ENCODE assay signal across 16 cellular contexts in genomic region chr6:107444277-107444676, GRCh38. TPM values are rescaled to one million over a fixed set of nuclear protein-coding genes. Genes with fewer than 3 reads are reported as not detected.
A peak's percentile ranks its signal among the peaks of the same experiment; 100 is the strongest.
DNase-seq lines count a peak whose midpoint lies in the region; ATAC-seq and TF ChIP-seq lines count a peak whose summit lies in the region.
"Had no signal": no experiment of that assay in that cellular context is flagged by ENCODE, and none has a peak within 500 bp of the region (broad histone marks: within the 10 kb centered on the region; RNA-seq: fewer than 3 reads in every experiment).

No MANE protein-coding gene starts in this region.

- CTCF ChIA-PET in IMR-90 (lab: Yijun Ruan, JAX) (interaction anchor here (1.1 to 1.4 kb wide), 2 partner anchors 10 to 126 kb away, joined by 4 read pairs; no protein-coding TSS in a partner anchor), Calu3 (lab: Charles Lee) (no interaction called here)

- H3K9me3 Mint-ChIP-seq in Calu3 (ENCODE audit: low read depth, unreplicated experiment): peaks cover 4% of the 10 kb centered on the region

- H2BK15ac ChIP-seq in IMR-90 (ENCODE audit: low read depth, low read length) (no peak overlapping the region), mesenchymal stem cell (ENCODE audit: low read depth, poor library complexity, severe bottlenecking) (no peak overlapping the region)

- H2AK9ac ChIP-seq in IMR-90 (replicated peaks; ENCODE audit: low read depth, low read length, poor library complexity): no peak overlapping the region

- H3K4me1 ChIP-seq in ACC112 (ENCODE audit: control insufficient read depth, insufficient read depth, low read length, unreplicated experiment): peaks cover 16% of the 10 kb centered on the region
- H3K4me1 ChIP-seq in IMR-90 (ENCODE audit: control insufficient read depth, insufficient read depth, low read length): peaks cover 6% of the 10 kb centered on the region
- no peaks in the 10 kb centered on the region for H3K4me1 ChIP-seq in mesenchymal stem cell (ENCODE audit: control insufficient read depth, insufficient read depth, low read depth, low read length)
- H3K4me1 ChIP-seq: BE2C had no signal

- H3K27me3 ChIP-seq in ACC112 (ENCODE audit: insufficient read depth, low read length) (no peaks in the 10 kb centered on the region), IMR-90 (ENCODE audit: control insufficient read depth, insufficient read depth, low read length) (no peaks in the 10 kb centered on the region), mesenchymal stem cell (ENCODE audit: control insufficient read depth in 1 of 2, insufficient read depth in 1 of 2, low read length in 2 of 2) (no peaks in the 10 kb centered on the region)
- H3K27me3 ChIP-seq: BE2C had no signal

- H2BK12ac ChIP-seq in mesenchymal stem cell (ENCODE audit: low read length in 2 of 2): no peak overlapping the region

- no peak for TF ChIP-seq RAD21 in IMR-90 (IDR thresholded peaks at IDR 0.05; ENCODE audit: low read length)

- H3K36me3 ChIP-seq in ACC112 (ENCODE audit: insufficient read depth, low read length) (no peaks in the 10 kb centered on the region), IMR-90 (ENCODE audit: control insufficient read depth, insufficient read depth, low read length) (no peaks in the 10 kb centered on the region), mesenchymal stem cell (ENCODE audit: control insufficient read depth in 1 of 2, insufficient read depth in 2 of 2, low read depth in 1 of 2, low read length in 2 of 2) (peaks cover 0 to 3% of the 10 kb centered on the region in 2 experiments)
- H3K36me3 ChIP-seq: BE2C had no signal

- peak; percentile 62; the same call in 1 of the 2 replicates for ATAC-seq in IMR-90 (ENCODE audit: low read depth)
- ATAC-seq: GM12878 had no signal

- H2AK5ac ChIP-seq in IMR-90 (ENCODE audit: low read depth, low read length) (no peak overlapping the region; the same call in 1 of the 2 replicates), mesenchymal stem cell (ENCODE audit: low read length, severe bottlenecking) (no peak overlapping the region)

- no peak overlapping the region for H3K56ac ChIP-seq in IMR-90 (ENCODE audit: extremely low read depth, insufficient read depth, low read length)

- WGBS in IMR-90 (ENCODE audit: extremely low coverage in 2 of 2, insufficient read length in 1 of 2), 2 experiments: no CpG with 5 or more reads among the region's 1 CpG
- WGBS in mesenchymal stem cell: no CpG with 5 or more reads among the region's 1 CpG

- no peaks in the 10 kb centered on the region for H4K20me1 ChIP-seq in IMR-90 (ENCODE audit: insufficient read depth, low read length)

- no peak for TF ChIP-seq POLR2A in IMR-90 (IDR thresholded peaks at IDR 0.05; ENCODE audit: low read depth, low read length)

- no peak overlapping the region for H4K5ac ChIP-seq in IMR-90 (ENCODE audit: low read depth, low read length)

- H3K4me3 Mint-ChIP-seq in Calu3 (ENCODE audit: low read depth, unreplicated experiment): no peak overlapping the region
- H3K4me3 Mint-ChIP-seq: CD4-positive, alpha-beta memory T cell; IgD-negative memory B cell had no signal

- H3K9me1 ChIP-seq in IMR-90 (ENCODE audit: insufficient read depth, low read length): no peaks in the 10 kb centered on the region

- H2BK120ac ChIP-seq in IMR-90 (ENCODE audit: low read depth, low read length): peak overlapping the region; percentile 32; the same call in 1 of the 2 replicates
- no peak overlapping the region for H2BK120ac ChIP-seq in mesenchymal stem cell (ENCODE audit: low read depth, low read length)

- H3K4ac ChIP-seq in IMR-90 (ENCODE audit: low read depth, low read length): peak overlapping the region; percentile 45; the same call in 1 of the 2 replicates
- no peak overlapping the region for H3K4ac ChIP-seq in mesenchymal stem cell (ENCODE audit: low read depth in 1 of 2, low read length in 2 of 2)

- no peak overlapping the region for H4K8ac ChIP-seq in IMR-90 (ENCODE audit: low read depth in 2 of 2, low read length in 2 of 2)
- no peak overlapping the region for H4K8ac ChIP-seq in mesenchymal stem cell (ENCODE audit: low read length)

- H3K79me1 ChIP-seq in IMR-90 (ENCODE audit: low read depth in 1 of 2, low read length in 2 of 2) (peaks cover 28 to 38% of the 10 kb centered on the region in 2 experiments), mesenchymal stem cell (replicated peaks; ENCODE audit: low read length, poor library complexity, severe bottlenecking) (peaks cover 34% of the 10 kb centered on the region)

- H3K14ac ChIP-seq in IMR-90 (replicated peaks; ENCODE audit: low read depth, low read length) (no peak overlapping the region; the same call in 1 of the 2 replicates), mesenchymal stem cell (ENCODE audit: low read length in 2 of 2) (no peak overlapping the region)

- DNase-seq in EL (peak; percentile 43), IMR-90 (peak; percentile 15), mesenchymal stem cell (no peak), NCI-H774 (lab: John Stamatoyannopoulos, UW) (no peak), Calu3 (no peak), middle frontal gyrus (ENCODE audit: extremely low spot score, low spot score) (no peak), NCI-H1436 (lab: John Stamatoyannopoulos, UW) (no peak)
- DNase-seq: 8988T; ACHN; BE2C; CD4-positive, alpha-beta memory T cell; DND-41 had no signal

- POLR2A ChIA-PET in IMR-90 (lab: Charles Lee; ENCODE audit: unreplicated experiment): interaction anchor here (0.6 to 1.0 kb wide), 2 partner anchors 15 to 198 kb away, joined by 3 to 4 read pairs; partner anchors contain the start of gene PDSS2

- peak overlapping the region; percentile 34; the same call in 1 of the 2 replicates for H3K27ac ChIP-seq in ACC112 (ENCODE audit: low read depth, low read length)
- no peak overlapping the region for H3K27ac ChIP-seq in IMR-90 (ENCODE audit: insufficient read depth, low read length)
- no peak overlapping the region for H3K27ac ChIP-seq in mesenchymal stem cell (ENCODE audit: low read length, poor library complexity, severe bottlenecking)
- H3K27ac ChIP-seq: C4-2B had no signal

- no TSS peak for BruUV-seq in IMR-90 (replicated peaks; lab: Mats Ljungman, UMichigan)
- BruUV-seq in Calu3 (replicated peaks; lab: Mats Ljungman, UMichigan): no TSS peak

- H3K9me3 ChIP-seq in IMR-90 (ENCODE audit: control insufficient read depth, insufficient read depth, low read length) (peaks cover 11% of the 10 kb centered on the region), mesenchymal stem cell (ENCODE audit: control insufficient read depth, low read length) (peaks cover 19% of the 10 kb centered on the region)

- no peak overlapping the region for H2BK20ac ChIP-seq in IMR-90 (ENCODE audit: low read depth, low read length)

- H4K91ac ChIP-seq in IMR-90 (ENCODE audit: insufficient read depth, low read depth, low read length): no peak overlapping the region
- no peak overlapping the region for H4K91ac ChIP-seq in mesenchymal stem cell (ENCODE audit: low read length)

- H2AFZ ChIP-seq in ACC112 (ENCODE audit: low read length, unreplicated experiment) (no peak overlapping the region), IMR-90 (replicated peaks; ENCODE audit: low read length, poor library complexity) (no peak overlapping the region), mesenchymal stem cell (ENCODE audit: low read depth, low read length) (no peak overlapping the region)

- TF ChIP-seq CTCF in IMR-90 (conservative IDR thresholded peaks at IDR 0.05; ENCODE audit: low read depth, low read length) (no peak), Calu3 (IDR thresholded peaks at IDR 0.05; ENCODE audit: unreplicated experiment) (no peak)

- intact Hi-C loops in IMR-90 (cut with micrococcal nuclease): no loop called here
- intact Hi-C loops in Calu3 (cut with micrococcal nuclease; ENCODE audit: unreplicated experiment): no loop called here

- dilution Hi-C loops in IMR-90 (cut with HindIII; ENCODE audit: low sequenced_read_pairs, unreplicated experiment): no loop called here

- in situ Hi-C loops in IMR-90 (cut with MboI; ENCODE audit: low sequenced_read_pairs): no loop called here

- H3K36me3 Mint-ChIP-seq in Calu3 (ENCODE audit: insufficient read depth, unreplicated experiment): no peaks in the 10 kb centered on the region

- H3K27me3 Mint-ChIP-seq in Calu3 (ENCODE audit: unreplicated experiment): no peaks in the 10 kb centered on the region
- H3K27me3 Mint-ChIP-seq: CD4-positive, alpha-beta memory T cell; IgD-negative memory B cell had no signal

- H3K18ac ChIP-seq in IMR-90 (ENCODE audit: low read depth, low read length) (peak overlapping the region; percentile 25; the same call in 1 of the 2 replicates), mesenchymal stem cell (ENCODE audit: low read depth in 1 of 2, low read length in 2 of 2) (no peak overlapping the region)

- peaks cover 4% of the 10 kb centered on the region for H3K79me2 ChIP-seq in ACC112 (ENCODE audit: control insufficient read depth, insufficient read depth, low read length, unreplicated experiment)

- no peaks in the 10 kb centered on the region for H3K4me1 Mint-ChIP-seq in Calu3 (ENCODE audit: low read depth, unreplicated experiment)

- H3K9ac ChIP-seq in IMR-90 (ENCODE audit: low read depth, low read length) (no peak overlapping the region), mesenchymal stem cell (ENCODE audit: low read length) (peak overlapping the region; percentile 56)

- no peak overlapping the region for H3K27ac Mint-ChIP-seq in Calu3 (ENCODE audit: unreplicated experiment)
- H3K27ac Mint-ChIP-seq: CD4-positive, alpha-beta memory T cell; IgD-negative memory B cell had no signal

- peak overlapping the region; percentile 41 for H3K4me2 ChIP-seq in IMR-90 (ENCODE audit: low read depth, low read length)
- no peak overlapping the region for H3K4me2 ChIP-seq in mesenchymal stem cell (ENCODE audit: low read length, poor library complexity, severe bottlenecking)

- H3K23ac ChIP-seq in IMR-90 (ENCODE audit: low read depth, low read length): no peak overlapping the region
- H3K23ac ChIP-seq in mesenchymal stem cell (ENCODE audit: low read length in 2 of 2): no peak overlapping the region

- H2BK5ac ChIP-seq in IMR-90 (ENCODE audit: low read depth, low read length, poor library complexity, severe bottlenecking): peak overlapping the region; percentile 39
- H2BK5ac ChIP-seq in mesenchymal stem cell (ENCODE audit: low read depth, low read length, poor library complexity, severe bottlenecking): no peak overlapping the region

- no peak overlapping the region for H3K4me3 ChIP-seq in ACC112 (ENCODE audit: low read depth, low read length)
- H3K4me3 ChIP-seq in IMR-90 (ENCODE audit: insufficient read depth, low read depth, low read length): no peak overlapping the region
- no peak overlapping the region for H3K4me3 ChIP-seq in mesenchymal stem cell (ENCODE audit: insufficient read depth in 1 of 2, low read depth in 1 of 2, low read length in 2 of 2)
- H3K4me3 ChIP-seq: GM12878 had no signal

RNA-seq across cellular contexts. Expression of gene PDSS2, which starts 15.1 kb away (rescaled TPM):
- 8.6 and 8.9 TPM in 2 replicates for total RNA-seq in IMR-90 (2012; rRNA removed)
- polyA plus RNA-seq in IMR-90 (2012; rRNA removed): 9.2 and 10.1 TPM in 2 replicates
- polyA plus RNA-seq in IMR-90 (2012; cell fraction: cytosol; rRNA removed): 6.2 and 8.7 TPM in 2 replicates
- 4.5 and 4.9 TPM in 2 replicates for polyA plus RNA-seq in IMR-90 (2012; cell fraction: nucleus; rRNA removed; ENCODE audit: low replicate concordance)
- 8.4 TPM for polyA plus RNA-seq in mesenchymal stem cell (2013, experiment 1 of 2)
- polyA plus RNA-seq in mesenchymal stem cell (2013, experiment 2 of 2): 8.9 TPM
- 14.6 and 14.8 TPM in 2 replicates for total RNA-seq in Calu3 (2022)

RNA-seq across cellular contexts. Expression of gene SOBP, which starts 45.6 kb away (rescaled TPM):
- total RNA-seq in IMR-90 (2012; rRNA removed) (0.72 and 1.1 TPM in 2 replicates), Calu3 (2022) (1.6 and 1.7 TPM in 2 replicates)
- 0.60 and 0.99 TPM in 2 replicates for polyA plus RNA-seq in IMR-90 (2012; rRNA removed)
- 0.15 and 1.0 TPM in 2 replicates for polyA plus RNA-seq in IMR-90 (2012; cell fraction: cytosol; rRNA removed)
- polyA plus RNA-seq in IMR-90 (2012; cell fraction: nucleus; rRNA removed; ENCODE audit: low replicate concordance): 1.8 and 2.6 TPM in 2 replicates
- 7.3 TPM for polyA plus RNA-seq in mesenchymal stem cell (2013, experiment 1 of 2)
- polyA plus RNA-seq in mesenchymal stem cell (2013, experiment 2 of 2): 7.3 TPM
- total RNA-seq: CD4-positive, alpha-beta memory T cell had no signal

Comparison
In these comparisons a context has a peak if more than half of its experiments do, and no peak if none do; other contexts are left out.
1. DNase-seq: peak in EL (single experiment) and IMR-90 (single experiment); none in mesenchymal stem cell (single experiment), NCI-H774 (single experiment), Calu3 (single experiment), middle frontal gyrus (single experiment) and NCI-H1436 (single experiment).